In genomic region chr12:51087-51486, GRCh38 we compare ENCODE assay signal across 3 cellular contexts. TPM values are rescaled to one million over a fixed set of nuclear protein-coding genes. Genes with fewer than 3 reads are reported as not detected.
"Had no signal": no experiment of that assay in that cellular context is flagged by ENCODE, and none has a peak within 500 bp of the region (broad histone marks: within the 10 kb centered on the region; RNA-seq: fewer than 3 reads in every experiment).

No MANE protein-coding gene starts in this region.

RNA-seq across cellular contexts. Expression of gene IQSEC3, which starts 15.5 kb away (rescaled TPM):
- total RNA-seq: activated B cell treated with CpG ODN at 0.5 μM for 24 hours; activated CD4-positive, alpha-beta T cell treated with anti-CD3 and anti-CD28 coated beads, Interleukin-2, amount 10 ng/mL, durations not matched to agents 7 days and 5 days; bronchial epithelial cell had no signal
